ENCODE assay signal across 8 cellular contexts in the genomic region with DNA sequence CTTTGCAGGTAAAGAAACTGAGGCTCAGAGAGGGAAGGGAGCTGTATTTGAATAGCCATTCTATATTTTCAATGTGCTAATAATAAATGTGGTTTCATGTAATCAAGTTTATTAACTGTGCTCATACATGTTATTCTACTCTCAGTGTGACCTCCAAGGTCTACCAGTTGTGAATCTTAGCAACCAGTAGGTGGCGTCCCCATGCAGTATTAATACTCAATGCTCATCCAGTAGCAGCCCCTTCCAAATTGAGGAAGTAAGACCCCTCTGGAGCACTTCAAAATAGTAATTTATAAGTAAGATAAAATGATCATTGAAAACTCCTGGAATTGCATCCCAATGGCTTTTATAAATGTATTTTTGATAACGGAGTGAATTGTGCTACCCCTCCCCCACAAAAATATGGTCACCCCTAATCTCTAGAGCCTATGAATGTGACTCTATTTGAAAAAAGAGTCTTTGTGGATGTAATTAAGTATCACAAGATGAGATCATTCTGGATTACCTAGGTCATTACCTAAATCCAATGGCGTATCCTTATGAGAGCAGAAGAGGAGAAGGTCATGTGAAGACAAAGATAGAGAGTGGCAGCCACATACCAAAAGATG. TPM values are rescaled to one million over a fixed set of nuclear protein-coding genes. Genes with fewer than 3 reads are reported as not detected.
A peak's percentile ranks its signal among the peaks of the same experiment; 100 is the strongest.
DNase-seq lines count a peak whose midpoint lies in the region; ATAC-seq lines count a peak whose summit lies in the region.

No MANE protein-coding gene starts in this region.

- in situ Hi-C loops in G401 (cut with HindIII; ENCODE audit: low sequenced_read_pairs) = no loop called here

- peak; percentile 75 for ATAC-seq in GM19455 (IDR thresholded peaks at IDR 0.05; ENCODE audit: unreplicated experiment)
- ATAC-seq in HG03442 (IDR thresholded peaks at IDR 0.05; ENCODE audit: unreplicated experiment) = peak; percentile 89

- peak; percentile 9 for DNase-seq in G401 (ENCODE audit: low spot score)
- peak; percentile 61 for DNase-seq in RKO (ENCODE audit: low spot score)
- DNase-seq in cerebellar cortex (ENCODE audit: low spot score) = peak; percentile 28
- peak; percentile 15 for DNase-seq in midbrain (lab: John Stamatoyannopoulos, UW)
- no peak for DNase-seq in hepatic stellate cell (ENCODE audit: low spot score)
- DNase-seq in retina = no peak

RNA-seq across cellular contexts. Expression of gene SEPSECS, which starts 20.4 kb away (rescaled TPM):
- total RNA-seq in G401 (2014; rRNA removed; shearing (Covaris generic)) = 4.7 and 5.9 TPM in 2 replicates

RNA-seq across cellular contexts. Expression of gene PI4K2B, which starts 53.2 kb away (rescaled TPM):
- 44.1 and 57.7 TPM in 2 replicates for total RNA-seq in G401 (2014; rRNA removed; shearing (Covaris generic))

Comparison
In these comparisons a context has a peak if more than half of its experiments do, and no peak if none do; other contexts are left out.
1. DNase-seq: peak in G401 (single experiment), RKO (single experiment), cerebellar cortex (single experiment) and midbrain (single experiment); none in hepatic stellate cell (single experiment) and retina (single experiment).